18 cellular contexts compared by ENCODE assay signal in the genomic region with DNA sequence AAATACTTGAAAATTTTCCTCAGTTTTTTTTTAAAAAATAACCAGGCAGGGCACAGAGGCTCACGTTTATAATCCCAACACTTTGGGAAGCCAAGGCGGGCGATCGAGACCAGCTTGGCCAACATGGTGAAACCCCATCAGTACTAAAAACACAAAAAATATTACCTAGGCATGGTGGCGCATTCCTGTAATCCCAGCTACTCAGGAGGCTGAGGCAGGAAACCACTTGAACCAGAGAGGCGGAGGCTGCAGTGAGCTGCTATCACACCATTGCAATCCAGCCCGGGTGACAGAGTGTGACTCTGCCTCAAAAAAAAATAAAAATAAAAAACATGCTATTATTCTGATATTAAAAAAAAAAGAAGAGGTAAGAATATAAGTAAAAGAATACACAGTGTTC.
A peak's percentile ranks its signal among the peaks of the same experiment; 100 is the strongest.
DNase-seq lines count a peak whose midpoint lies in the region; ATAC-seq lines count a peak whose summit lies in the region.
"Had no signal": no experiment of that assay in that cellular context is flagged by ENCODE, and none has a peak within 500 bp of the region (broad histone marks: within the 10 kb centered on the region; RNA-seq: fewer than 3 reads in every experiment).

No MANE protein-coding gene starts in this region.

- ATAC-seq in T-cell (replicated peaks in 1 of 4) (no peak), HG03139 (IDR thresholded peaks at IDR 0.05; ENCODE audit: unreplicated experiment) (no peak)
- ATAC-seq in stimulated activated effector memory CD8-positive, alpha-beta T cell treated with anti-CD3 and anti-CD28 coated beads, Interleukin-12 subunit alpha, Interleukin-12 subunit beta, amount 100 ng/mL, for 72 hours, result no peak
- ATAC-seq: GM12878 had no signal

- CTCF ChIA-PET in T-cell (lab: Charles Lee), result no interaction called here

- H3K27me3 Mint-ChIP-seq in activated T-cell treated with anti-CD3 and anti-CD28 coated beads, Interleukin-2, amount 50 U/mL, for 24 hours, result no peaks in the 10 kb centered on the region
- H3K27me3 Mint-ChIP-seq in T-cell, result no peaks in the 10 kb centered on the region
- no peaks in the 10 kb centered on the region for H3K27me3 Mint-ChIP-seq in activated naive CD8-positive, alpha-beta T cell treated with anti-CD3 and anti-CD28 coated beads for 36 hours

- peaks cover 35% of the 10 kb centered on the region for H3K36me3 Mint-ChIP-seq in activated T-cell treated with anti-CD3 and anti-CD28 coated beads, Interleukin-2, amount 50 U/mL, for 24 hours (ENCODE audit: low read depth)
- H3K36me3 Mint-ChIP-seq in T-cell, result peaks cover 14% of the 10 kb centered on the region
- H3K36me3 Mint-ChIP-seq in activated naive CD8-positive, alpha-beta T cell treated with anti-CD3 and anti-CD28 coated beads for 36 hours, result peaks cover 31% of the 10 kb centered on the region
- H3K36me3 Mint-ChIP-seq in stimulated activated effector memory CD8-positive, alpha-beta T cell treated with anti-CD3 and anti-CD28 coated beads, Interleukin-12 subunit alpha, Interleukin-12 subunit beta, amount 100 ng/mL, for 72 hours, result peaks cover 91% of the 10 kb centered on the region

- peaks cover 4% of the 10 kb centered on the region for H3K9me3 Mint-ChIP-seq in activated T-cell treated with anti-CD3 and anti-CD28 coated beads, Interleukin-2, amount 50 U/mL, for 24 hours
- no peaks in the 10 kb centered on the region for H3K9me3 Mint-ChIP-seq in T-cell
- H3K9me3 Mint-ChIP-seq in activated naive CD8-positive, alpha-beta T cell treated with anti-CD3 and anti-CD28 coated beads for 36 hours, result peaks cover 6% of the 10 kb centered on the region
- no peaks in the 10 kb centered on the region for H3K9me3 Mint-ChIP-seq in stimulated activated effector memory CD8-positive, alpha-beta T cell treated with anti-CD3 and anti-CD28 coated beads, Interleukin-12 subunit alpha, Interleukin-12 subunit beta, amount 100 ng/mL, for 72 hours
- H3K9me3 Mint-ChIP-seq: CD14-positive monocyte had no signal

- peak overlapping the region; percentile 1 for H3K27ac Mint-ChIP-seq in activated T-cell treated with anti-CD3 and anti-CD28 coated beads, Interleukin-2, amount 50 U/mL, for 24 hours
- H3K27ac Mint-ChIP-seq in T-cell, result peak overlapping the region in 1 of 2 donors; percentile 55
- peak overlapping the region; percentile 16 for H3K27ac Mint-ChIP-seq in activated naive CD8-positive, alpha-beta T cell treated with anti-CD3 and anti-CD28 coated beads for 36 hours
- peak overlapping the region; percentile 97 for H3K27ac Mint-ChIP-seq in stimulated activated effector memory CD8-positive, alpha-beta T cell treated with anti-CD3 and anti-CD28 coated beads, Interleukin-12 subunit alpha, Interleukin-12 subunit beta, amount 100 ng/mL, for 72 hours
- H3K27ac Mint-ChIP-seq: CD14-positive monocyte had no signal

- peaks cover 76% of the 10 kb centered on the region for H3K4me1 Mint-ChIP-seq in activated T-cell treated with anti-CD3 and anti-CD28 coated beads, Interleukin-2, amount 50 U/mL, for 24 hours (ENCODE audit: low read depth)
- peaks cover 51 to 68% (median 61%) of the 10 kb centered on the region in 3 donors for H3K4me1 Mint-ChIP-seq in T-cell
- H3K4me1 Mint-ChIP-seq in activated naive CD8-positive, alpha-beta T cell treated with anti-CD3 and anti-CD28 coated beads for 36 hours, result peaks cover 70% of the 10 kb centered on the region
- peaks cover 61% of the 10 kb centered on the region for H3K4me1 Mint-ChIP-seq in stimulated activated effector memory CD8-positive, alpha-beta T cell treated with anti-CD3 and anti-CD28 coated beads, Interleukin-12 subunit alpha, Interleukin-12 subunit beta, amount 100 ng/mL, for 72 hours

- H3K4me3 Mint-ChIP-seq in activated T-cell treated with anti-CD3 and anti-CD28 coated beads, Interleukin-2, amount 50 U/mL, for 24 hours, result peak overlapping the region; percentile 54
- H3K4me3 Mint-ChIP-seq in T-cell, result peak overlapping the region in 2 of 3 donors; percentile 22 to 43
- no peak overlapping the region for H3K4me3 Mint-ChIP-seq in activated naive CD8-positive, alpha-beta T cell treated with anti-CD3 and anti-CD28 coated beads for 36 hours
- H3K4me3 Mint-ChIP-seq in stimulated activated effector memory CD8-positive, alpha-beta T cell treated with anti-CD3 and anti-CD28 coated beads, Interleukin-12 subunit alpha, Interleukin-12 subunit beta, amount 100 ng/mL, for 72 hours, result peak overlapping the region; percentile 79
- H3K4me3 Mint-ChIP-seq: CD14-positive monocyte had no signal

- POLR2A ChIA-PET in T-cell (lab: Charles Lee), result interaction anchor here in 1 of 2 donors (0.6 kb wide), 1 partner anchor 20 kb away, joined by 3 read pairs; no protein-coding TSS in a partner anchor

- DNase-seq in activated T-cell treated with anti-CD3 and anti-CD28 coated beads, Interleukin-2, amount 50 U/mL, for 24 hours, result no peak
- DNase-seq in activated T-cell treated with anti-CD3 and anti-CD28 coated beads, Interleukin-2, amount 50 U/mL, for 1 hour, result no peak
- DNase-seq in T-cell (peak in 3 of 34 experiments; percentile 7 to 34 (median 8)), NCI-H128 (lab: John Stamatoyannopoulos, UW; ENCODE audit: unreplicated experiment) (no peak)
- DNase-seq in activated naive CD8-positive, alpha-beta T cell treated with anti-CD3 and anti-CD28 coated beads for 36 hours, result no peak
- DNase-seq in stimulated activated effector memory CD8-positive, alpha-beta T cell treated with anti-CD3 and anti-CD28 coated beads, Interleukin-12 subunit alpha, Interleukin-12 subunit beta, amount 100 ng/mL, for 72 hours (ENCODE audit: low spot score in 2 of 2), result no peak
- DNase-seq: Calu3, HCEC 1CT, IMR-90, MV-4-11, NCI-H1436, NCI-H2029 treated with DMSO at 0.1 percent for 48 hours, NCI-H510A, OCI-M1, RPMI8226 had no signal
